15 cellular contexts compared by ENCODE assay signal in genomic region chr14:103124501-103125001, GRCh38. TPM values are rescaled to one million over a fixed set of nuclear protein-coding genes. Genes with fewer than 3 reads are reported as not detected.
DNase-seq lines count a peak whose midpoint lies in the region; ATAC-seq and TF ChIP-seq lines count a peak whose summit lies in the region.
"Had no signal": no experiment of that assay in that cellular context is flagged by ENCODE, and none has a peak within 500 bp of the region (broad histone marks: within the 10 kb centered on the region; RNA-seq: fewer than 3 reads in every experiment).

No MANE protein-coding gene starts in this region.

- H2AFZ ChIP-seq in PC-3 (ENCODE audit: low read length): no peak overlapping the region

- H3K4me2 ChIP-seq in PC-3 (ENCODE audit: low read length): peak overlapping the region; percentile 88

- DNase-seq in AG09309 (ENCODE audit: low read depth) (no peak), PC-3 (no peak), fibroblast of villous mesenchyme (ENCODE audit: low read depth) (no peak), psoas muscle (peak; percentile 15 to 49), inferior parietal cortex (ENCODE audit: extremely low spot score) (no peak), NCI-H1105 (lab: John Stamatoyannopoulos, UW) (no peak), NCI-H774 (lab: John Stamatoyannopoulos, UW) (no peak)
- DNase-seq: activated CD4-positive, alpha-beta T cell treated with anti-CD3 and anti-CD28 coated beads for 1 hour; activated effector memory CD4-positive, alpha-beta T cell treated with anti-CD3 and anti-CD28 coated beads, Interleukin-2, amount 50 U/mL, for 16 hours; stimulated activated CD4-positive, alpha-beta T cell treated with anti-CD3 and anti-CD28 coated beads, Interleukin-2, amount 100 ng/mL, for 48 hours had no signal

- no TSS peak for BruUV-seq in PC-3 (replicated peaks; lab: Mats Ljungman, UMichigan)

- POLR2A ChIA-PET in PC-3 (lab: Charles Lee; ENCODE audit: unreplicated experiment): no interaction called here

- peaks cover 3% of the 10 kb centered on the region for H3F3A ChIP-seq in PC-3 (ENCODE audit: low read length, unreplicated experiment)

- 0 out of 2 replicates have a peak, but pooled peaks cover 6% of the 10 kb centered on the region for H4K20me1 ChIP-seq in PC-3 (ENCODE audit: low read length)

- TF ChIP-seq CTCF in AG09309 (IDR thresholded peaks at IDR 0.05; ENCODE audit: control insufficient read depth, insufficient read depth, low read depth, low read length, missing control alignments): no peak
- TF ChIP-seq CTCF in PC-3 (conservative IDR thresholded peaks at IDR 0.05; ENCODE audit: low read depth, low read length): no peak
- TF ChIP-seq CTCF in fibroblast of villous mesenchyme (IDR thresholded peaks at IDR 0.05; ENCODE audit: insufficient read depth, low read depth, low read length): no peak
- no peak for TF ChIP-seq CTCF in psoas muscle (IDR thresholded peaks at IDR 0.05)

- no peaks in the 10 kb centered on the region for H3K9me3 ChIP-seq in PC-3 (ENCODE audit: low read length)
- no peaks in the 10 kb centered on the region for H3K9me3 ChIP-seq in psoas muscle
- H3K9me3 ChIP-seq: SJSA1, thyroid gland had no signal

- H3K4me1 ChIP-seq in PC-3 (ENCODE audit: insufficient read depth, low read length): peaks cover 55% of the 10 kb centered on the region
- H3K4me1 ChIP-seq in psoas muscle: peaks cover 53% of the 10 kb centered on the region

- no peaks in the 10 kb centered on the region for H3K9me2 ChIP-seq in PC-3 (replicated peaks; ENCODE audit: low read length)

- H3K27me3 ChIP-seq in PC-3 (ENCODE audit: low read length): no peaks in the 10 kb centered on the region
- H3K27me3 ChIP-seq in psoas muscle (ENCODE audit: insufficient read depth in 3 of 3, low read length in 2 of 3): no peaks in the 10 kb centered on the region
- H3K27me3 ChIP-seq: SJSA1, thyroid gland had no signal

- intact Hi-C loops in PC-3 (cut with micrococcal nuclease) (loop anchor here (5.0 kb wide), 1 partner anchor 168 kb away; no protein-coding TSS in a partner anchor), psoas muscle (cut with DNase I) (no loop called here)

- CTCF ChIA-PET in PC-3 (lab: Charles Lee): no interaction called here

- ATAC-seq in PC-3: no peak
- no peak for ATAC-seq in psoas muscle
- ATAC-seq in HG02884 (IDR thresholded peaks at IDR 0.05; ENCODE audit: unreplicated experiment): no peak

- H3K4me3 ChIP-seq in AG09309 (ENCODE audit: control insufficient read depth, low read depth, low read length): peak overlapping the region; percentile 51; the same call in 1 of the 2 replicates
- H3K4me3 ChIP-seq in PC-3 (ENCODE audit: low read length): peak overlapping the region; percentile 80
- peak overlapping the region; percentile 54 for H3K4me3 ChIP-seq in fibroblast of villous mesenchyme (ENCODE audit: low read depth, low read length)
- H3K4me3 ChIP-seq in psoas muscle: peak overlapping the region; percentile 79

- H3K36me3 ChIP-seq in PC-3 (ENCODE audit: low read depth, low read length) (no peaks in the 10 kb centered on the region), psoas muscle (ENCODE audit: insufficient read depth in 1 of 2, low read depth in 1 of 2) (peaks cover 0 to 7% of the 10 kb centered on the region in 2 donors)
- H3K36me3 ChIP-seq: thyroid gland had no signal

- WGBS in psoas muscle, 3 donors: 73 to 82% (median 81%) methylated on average over 4 to 5 of the region's 5 CpGs

- H3K79me2 ChIP-seq in PC-3 (ENCODE audit: low read length): peaks cover 44% of the 10 kb centered on the region

- H3K9ac ChIP-seq in PC-3 (ENCODE audit: low read length): 0 out of 2 replicates have a peak overlapping the region, but pooled peaks have one; percentile 74

- H3K27ac ChIP-seq in PC-3 (ENCODE audit: low read length): no peak overlapping the region
- H3K27ac ChIP-seq in psoas muscle: no peak overlapping the region
- H3K27ac ChIP-seq: SJSA1 had no signal

RNA-seq across cellular contexts. Expression of gene TNFAIP2, which starts 1.3 kb away (rescaled TPM):
- total RNA-seq in PC-3 (2014; rRNA removed) (80.7 and 87.3 TPM in 2 replicates), fibroblast of villous mesenchyme (122 and 240 TPM in 2 replicates), psoas muscle (100 to 1,000 TPM in 1 of 4 donors, 10 to 100 TPM in 3; 25.7 to 146 (median 39.1) TPM)
- polyA plus RNA-seq in psoas muscle: 10 to 100 TPM; 32.2 to 97.4 (median 52.3) TPM

RNA-seq across cellular contexts. Expression of gene EXOC3L4, which starts 30.0 kb away (rescaled TPM):
- total RNA-seq in PC-3 (2014; rRNA removed) (1.4 and 2.0 TPM in 2 replicates), fibroblast of villous mesenchyme (under 0.01 TPM in 1 of 2 replicates, not detected in the other), psoas muscle (under 1 TPM in 2 of 4 donors, not detected in 2; 0.23 to 0.30 TPM)
- polyA plus RNA-seq in psoas muscle: under 1 TPM in 2 of 3 donors, not detected in 1; 0.12 to 0.33 TPM

RNA-seq across cellular contexts. Expression of gene LBHD2, which starts 40.5 kb away (rescaled TPM):
- total RNA-seq in PC-3 (2014; rRNA removed): not detected in 2 replicates
- total RNA-seq in fibroblast of villous mesenchyme: not detected in 2 replicates
- not detected for total RNA-seq in psoas muscle
- not detected for polyA plus RNA-seq in psoas muscle
- total RNA-seq: cerebellum, LHCN-M2, thyroid gland had no signal

Comparison
In these comparisons a context has a peak if more than half of its experiments do, and no peak if none do; other contexts are left out.
1. DNase-seq: peak in psoas muscle (2 of 2); none in AG09309 (single experiment), PC-3 (single experiment), fibroblast of villous mesenchyme (single experiment), inferior parietal cortex (single experiment), NCI-H1105 (single experiment) and NCI-H774 (single experiment).
2. Peak in every context shown above with its lines, with median percentiles within 50 percentile points of each other: H3K4me3 ChIP-seq.